Comparison of ENCODE assay signal across 13 cellular contexts in the genomic region with DNA sequence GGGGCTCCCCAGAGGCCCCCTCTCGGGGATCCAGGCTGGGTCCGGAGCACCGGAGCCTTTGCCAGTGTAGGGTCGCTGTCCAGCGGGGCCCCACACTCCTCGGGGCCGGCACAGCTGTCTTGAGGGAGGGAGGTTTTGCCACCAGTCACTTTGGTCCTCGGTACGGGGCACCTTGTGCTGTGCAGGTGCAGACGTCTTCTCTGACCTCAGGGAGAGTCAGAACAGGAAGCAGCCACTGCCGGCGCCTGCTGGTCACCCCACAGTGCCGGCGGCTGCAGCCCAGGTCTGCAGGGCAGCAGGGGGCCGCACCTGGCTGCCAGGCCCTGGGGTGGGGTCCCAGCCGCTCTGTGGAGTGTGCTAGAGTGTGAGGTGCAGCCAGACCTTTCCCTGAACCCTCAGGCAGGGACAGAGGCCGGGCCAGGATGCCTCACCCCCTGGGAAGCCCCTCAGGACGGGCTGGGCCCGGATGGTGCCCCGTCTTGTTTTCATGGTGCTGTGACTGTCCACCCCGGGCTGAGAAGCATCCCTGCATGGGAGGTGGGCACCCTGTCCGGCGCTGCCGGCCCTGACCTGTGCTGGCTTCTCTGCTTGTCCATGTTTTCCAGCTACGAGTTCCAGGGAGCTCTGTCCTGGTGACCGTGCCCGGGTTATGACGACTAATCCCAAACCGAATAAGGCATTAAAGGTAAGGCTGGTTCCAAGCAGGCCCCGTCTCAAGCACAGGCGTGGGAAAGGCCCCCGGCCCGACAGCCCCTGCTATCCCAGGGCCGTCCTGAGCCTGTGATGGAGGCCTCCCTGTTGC. TPM values are rescaled to one million over a fixed set of nuclear protein-coding genes. Genes with fewer than 3 reads are reported as not detected.
DNase-seq lines count a peak whose midpoint lies in the region; ATAC-seq and TF ChIP-seq lines count a peak whose summit lies in the region.
"Had no signal": no experiment of that assay in that cellular context is flagged by ENCODE, and none has a peak within 500 bp of the region (broad histone marks: within the 10 kb centered on the region; RNA-seq: fewer than 3 reads in every experiment).

No MANE protein-coding gene starts in this region.

- peaks cover 34% of the 10 kb centered on the region for H3K79me2 ChIP-seq in ACC112 (ENCODE audit: control insufficient read depth, insufficient read depth, low read length, unreplicated experiment)

- H3K9me3 Mint-ChIP-seq in progenitor cell of endocrine pancreas (ENCODE audit: low read depth), result no peaks in the 10 kb centered on the region
- H3K9me3 Mint-ChIP-seq: activated T-helper 1 cell treated with anti-CD3 and anti-CD28 coated beads, Interleukin-12 subunit alpha, Interleukin-12 subunit beta, Interleukin-2, Interleukin-4 antibody, amounts not matched to agents 30 ng/mL and 10 ng/mL and 1 ng/mL, durations not matched to agents 14 hours and 24 hours and 36 hours; dendritic cell treated with granulocyte-macrophage colony-stimulating factor and Interleukin-4, amounts not matched to agents 40 ng/mL and 50 ng/mL, for 4 days had no signal

- H2AFZ ChIP-seq in ACC112 (ENCODE audit: low read length, unreplicated experiment), result no peak overlapping the region

- TF ChIP-seq CTCF in heart right ventricle (IDR thresholded peaks at IDR 0.05) (no peak), progenitor cell of endocrine pancreas (IDR thresholded peaks at IDR 0.05; ENCODE audit: unreplicated experiment) (no peak)

- peaks cover 1% of the 10 kb centered on the region for H3K36me3 Mint-ChIP-seq in progenitor cell of endocrine pancreas (ENCODE audit: insufficient read depth)

- intact Hi-C loops in heart right ventricle (cut with DNase I), result loop anchor here in 1 of 10 donors (5.0 kb wide), 1 partner anchor 36 kb away; a partner anchor contains a TSS

- H3K4me3 ChIP-seq in ACC112 (ENCODE audit: low read depth, low read length) (peak overlapping the region; percentile 77), SJSA1 (peak overlapping the region; percentile 39), heart right ventricle (peak overlapping the region in 9 of 10 donors; percentile 39 to 69 (median 56))
- H3K4me3 ChIP-seq: BLaER1 treated with 17β-estradiol and CSF1 and Interleukin-3, amounts not matched to agents 10 nM and 100 nM had no signal

- WGBS in heart right ventricle, 2 donors, result 46 to 64% methylated on average over 34 of the region's 34 CpGs

- peak overlapping the region; percentile 85 for H3K27ac Mint-ChIP-seq in progenitor cell of endocrine pancreas
- H3K27ac Mint-ChIP-seq: activated T-helper 1 cell treated with anti-CD3 and anti-CD28 coated beads, Interleukin-12 subunit alpha, Interleukin-12 subunit beta, Interleukin-2, Interleukin-4 antibody, amounts not matched to agents 30 ng/mL and 10 ng/mL and 1 ng/mL, durations not matched to agents 14 hours and 24 hours and 36 hours; dendritic cell treated with granulocyte-macrophage colony-stimulating factor and Interleukin-4, amounts not matched to agents 40 ng/mL and 50 ng/mL, for 4 days had no signal

- CTCF ChIA-PET in HEK293T (lab: Yijun Ruan, JAX), result no interaction called here

- ATAC-seq in heart right ventricle, result peak in 1 of 8 donors; percentile 1
- no peak for ATAC-seq in HG03045 (IDR thresholded peaks at IDR 0.05; ENCODE audit: unreplicated experiment)
- no peak for ATAC-seq in GM21786 (IDR thresholded peaks at IDR 0.05; ENCODE audit: unreplicated experiment)

- H3K4me3 Mint-ChIP-seq in progenitor cell of endocrine pancreas (ENCODE audit: low read depth), result no peak overlapping the region
- H3K4me3 Mint-ChIP-seq: activated T-helper 1 cell treated with anti-CD3 and anti-CD28 coated beads, Interleukin-12 subunit alpha, Interleukin-12 subunit beta, Interleukin-2, Interleukin-4 antibody, amounts not matched to agents 30 ng/mL and 10 ng/mL and 1 ng/mL, durations not matched to agents 14 hours and 24 hours and 36 hours; dendritic cell treated with granulocyte-macrophage colony-stimulating factor and Interleukin-4, amounts not matched to agents 40 ng/mL and 50 ng/mL, for 4 days had no signal

- H3K4me1 ChIP-seq in ACC112 (ENCODE audit: control insufficient read depth, insufficient read depth, low read length, unreplicated experiment) (peaks cover 31% of the 10 kb centered on the region), SJSA1 (replicated peaks) (peaks cover 50% of the 10 kb centered on the region), heart right ventricle (peaks cover 18 to 70% (median 47%) of the 10 kb centered on the region in 9 donors)

- H3K27me3 Mint-ChIP-seq in progenitor cell of endocrine pancreas, result no peaks in the 10 kb centered on the region
- H3K27me3 Mint-ChIP-seq: dendritic cell treated with granulocyte-macrophage colony-stimulating factor and Interleukin-4, amounts not matched to agents 40 ng/mL and 50 ng/mL, for 4 days had no signal

- H3K27me3 ChIP-seq in ACC112 (ENCODE audit: insufficient read depth, low read length) (no peaks in the 10 kb centered on the region), SJSA1 (replicated peaks) (no peaks in the 10 kb centered on the region), heart right ventricle (no peaks in the 10 kb centered on the region)
- H3K27me3 ChIP-seq: BLaER1 treated with 17β-estradiol and CSF1 and Interleukin-3, amounts not matched to agents 10 nM and 100 nM had no signal

- peaks cover 14% of the 10 kb centered on the region for H3K4me1 Mint-ChIP-seq in progenitor cell of endocrine pancreas (ENCODE audit: low read depth)

- POLR2A ChIA-PET in HEK293T (lab: Yijun Ruan, JAX), result no interaction called here

- H3K9me3 ChIP-seq in SJSA1 (replicated peaks) (no peaks in the 10 kb centered on the region), heart right ventricle (no peaks in the 10 kb centered on the region)
- H3K9me3 ChIP-seq: BLaER1 treated with 17β-estradiol and CSF1 and Interleukin-3, amounts not matched to agents 10 nM and 100 nM had no signal

- H3K36me3 ChIP-seq in ACC112 (ENCODE audit: insufficient read depth, low read length) (no peaks in the 10 kb centered on the region), SJSA1 (peaks cover 76% of the 10 kb centered on the region), heart right ventricle (peaks cover 0 to 73% (median 23%) of the 10 kb centered on the region in 9 donors)

- H3K27ac ChIP-seq in ACC112 (ENCODE audit: low read depth, low read length) (peak overlapping the region; percentile 98), SJSA1 (peak overlapping the region; percentile 100), heart right ventricle (peak overlapping the region; percentile 92 to 100 (median 99))
- H3K27ac ChIP-seq: BLaER1 treated with 17β-estradiol and CSF1 and Interleukin-3, amounts not matched to agents 10 nM and 100 nM had no signal

- DNase-seq in SJSA1 (ENCODE audit: low read depth in 1 of 2, low spot score in 2 of 2), result no peak
- DNase-seq in heart right ventricle, result peak in 1 of 2 donors; percentile 12
- no peak for DNase-seq in progenitor cell of endocrine pancreas (ENCODE audit: low spot score, unreplicated experiment)
- DNase-seq in HEK293T (ENCODE audit: extremely low spot score), result no peak
- no peak for DNase-seq in hepatic stellate cell (ENCODE audit: low spot score)
- DNase-seq: NCI-H187 treated with DMSO at 0.1 percent for 48 hours had no signal

TF ChIP-seq in HEK293T, 16 proteins besides CTCF, POLR2A, EP300 and RAD21:
- TF ChIP-seq CTBP1 (IDR thresholded peaks at IDR 0.05; ENCODE audit: borderline replicate concordance) (no peak), HDGF (IDR thresholded peaks at IDR 0.05; ENCODE audit: borderline replicate concordance) (no peak), NFRKB (IDR thresholded peaks at IDR 0.05) (no peak), ELF4 (IDR thresholded peaks at IDR 0.05) (no peak), ZNF384 (IDR thresholded peaks at IDR 0.05) (no peak), BHLHE40 (IDR thresholded peaks at IDR 0.05; ENCODE audit: borderline replicate concordance) (no peak)

RNA-seq across cellular contexts. Expression of a gene that starts 8.2 kb away (rescaled TPM):
- 47.2 and 51.7 TPM in 2 replicates for total RNA-seq in SJSA1 (2014; rRNA removed; shearing (Covaris generic))
- 100 to 1,000 TPM in 5 of 10 donors, 10 to 100 TPM in 5; 58.6 to 180 (median 106) TPM for total RNA-seq in heart right ventricle
- 100 to 1,000 TPM in 1 of 2 donors, 10 to 100 TPM in 1; 82.1 to 102 TPM for polyA plus RNA-seq in heart right ventricle
- total RNA-seq in progenitor cell of endocrine pancreas, result 21.5 and 26.2 TPM in 2 replicates

RNA-seq across cellular contexts. Expression of a gene that starts 17.3 kb away (rescaled TPM):
- 1.8 and 3.2 TPM in 2 replicates for total RNA-seq in SJSA1 (2014; rRNA removed; shearing (Covaris generic))
- total RNA-seq in heart right ventricle, result under 1 TPM; 0.09 to 0.85 (median 0.51) TPM
- polyA plus RNA-seq in heart right ventricle, result 1 to 10 TPM in 1 of 2 donors, under 1 TPM in 1; 0.45 to 1.2 TPM
- 7.4 and 8.6 TPM in 2 replicates for total RNA-seq in progenitor cell of endocrine pancreas
- total RNA-seq: occipital lobe had no signal

RNA-seq across cellular contexts. Expression of a gene that starts 31.1 kb away (rescaled TPM):
- 63.9 and 84.7 TPM in 2 replicates for total RNA-seq in SJSA1 (2014; rRNA removed; shearing (Covaris generic))
- total RNA-seq in heart right ventricle (10 to 100 TPM in 8 of 10 donors, 1 to 10 TPM in 2; 7.3 to 14.1 (median 11.1) TPM), progenitor cell of endocrine pancreas (29.1 and 32.1 TPM in 2 replicates)
- polyA plus RNA-seq in heart right ventricle, result 10 to 100 TPM; 44.6 to 45.7 TPM

RNA-seq across cellular contexts. Expression of a gene that starts 34.6 kb away (rescaled TPM):
- 34.9 and 36.8 TPM in 2 replicates for total RNA-seq in SJSA1 (2014; rRNA removed; shearing (Covaris generic))
- total RNA-seq in heart right ventricle (10 to 100 TPM; 41.5 to 59.4 (median 45.4) TPM), progenitor cell of endocrine pancreas (145 and 150 TPM in 2 replicates)
- polyA plus RNA-seq in heart right ventricle, result 10 to 100 TPM; 42.4 to 58.0 TPM
